8 cellular contexts compared by ENCODE assay signal in genomic region chr16:4372578-4373355, GRCh38. TPM values are rescaled to one million over a fixed set of nuclear protein-coding genes. Genes with fewer than 3 reads are reported as not detected.
A peak's percentile ranks its signal among the peaks of the same experiment; 100 is the strongest.
DNase-seq lines count a peak whose midpoint lies in the region; ATAC-seq and TF ChIP-seq lines count a peak whose summit lies in the region.

No MANE protein-coding gene starts in this region.

- peak overlapping the region; percentile 7 for H3K27ac ChIP-seq in adipose tissue (ENCODE audit: low read depth, low read length)
- H3K27ac ChIP-seq in temporal lobe (ENCODE audit: low read depth, low read length): peak overlapping the region; percentile 22

- 44 to 54% (median 45%) methylated on average over 10 of the region's 10 CpGs for WGBS in adipose tissue, 3 donors

- CTCF ChIA-PET in BJ (lab: Yijun Ruan, JAX): interaction anchor here (0.6 to 2.5 kb wide), 7 partner anchors 13 to 189 kb away, joined by 3 to 18 read pairs (median 5); partner anchors contain the start of gene TFAP4

- ATAC-seq in GM19467 (IDR thresholded peaks at IDR 0.05; ENCODE audit: unreplicated experiment): no peak

- DNase-seq in BJ (ENCODE audit: low read depth): no peak
- DNase-seq in LHCN-M2 (ENCODE audit: low read depth): peak; percentile 62
- peak; percentile 68 for DNase-seq in iris pigment epithelial cell (ENCODE audit: low read depth)
- no peak for DNase-seq in stimulated activated CD4-positive, alpha-beta T cell treated with anti-CD3 and anti-CD28 coated beads, Interleukin-4, amount 100 ng/mL, for 1 hour
- DNase-seq in stimulated activated CD8-positive, alpha-beta memory T cell treated with anti-CD3 and anti-CD28 coated beads, Interleukin-4, amount 100 ng/mL, for 48 hours: no peak

- peaks cover 12% of the 10 kb centered on the region for H3K36me3 ChIP-seq in BJ (ENCODE audit: control insufficient read depth, insufficient read depth, low read length)

- TF ChIP-seq CTCF in BJ (IDR thresholded peaks at IDR 0.05; ENCODE audit: insufficient read depth, low read depth, low read length): no peak

- POLR2A ChIA-PET in BJ (lab: Charles Lee): interaction anchor here (0.6 to 0.9 kb wide), 4 partner anchors 13 to 424 kb away, joined by 3 read pairs; no protein-coding TSS in a partner anchor

- H3K27me3 ChIP-seq in BJ (ENCODE audit: control insufficient read depth, insufficient read depth, low read length): no peaks in the 10 kb centered on the region

- peak overlapping the region; percentile 97 for H3K4me3 ChIP-seq in BJ (ENCODE audit: low read depth, low read length)

RNA-seq across cellular contexts. Expression of gene VASN, which starts 1.1 kb away (rescaled TPM):
- polyA plus RNA-seq in BJ (2011; rRNA removed) (30.0 and 71.6 TPM in 2 replicates), adipose tissue (10 to 100 TPM in 2 of 3 donors, 1 to 10 TPM in 1; 6.0 to 33.9 (median 13.3) TPM)
- 16.3 and 19.6 TPM in 2 replicates for polyA minus RNA-seq in BJ (2011; rRNA and poly(A)+ RNA removed)
- total RNA-seq in LHCN-M2 (2014; rRNA removed) (7.1 and 12.5 TPM in 2 replicates), temporal lobe (2.5 TPM)
- 19.7 TPM for polyA plus RNA-seq in LHCN-M2 (2012)

RNA-seq across cellular contexts. Expression of gene PAM16, which starts 21.6 kb away (rescaled TPM):
- polyA plus RNA-seq in BJ (2011; rRNA removed) (33.1 and 44.2 TPM in 2 replicates), adipose tissue (10 to 100 TPM; 57.2 to 86.6 (median 64.8) TPM)
- polyA minus RNA-seq in BJ (2011; rRNA and poly(A)+ RNA removed): 2.5 and 7.2 TPM in 2 replicates
- total RNA-seq in LHCN-M2 (2014; rRNA removed) (48.1 and 62.2 TPM in 2 replicates), temporal lobe (16.7 TPM)
- polyA plus RNA-seq in LHCN-M2 (2012): 37.4 TPM

RNA-seq across cellular contexts. Expression of gene CORO7, which starts 43.6 kb away (rescaled TPM):
- polyA plus RNA-seq in BJ (2011; rRNA removed) (5.3 and 13.8 TPM in 2 replicates), adipose tissue (10 to 100 TPM; 10.1 to 23.6 (median 18.6) TPM)
- polyA minus RNA-seq in BJ (2011; rRNA and poly(A)+ RNA removed): 19.5 and 22.6 TPM in 2 replicates
- total RNA-seq in LHCN-M2 (2014; rRNA removed) (23.7 and 34.8 TPM in 2 replicates), temporal lobe (25.6 TPM)
- polyA plus RNA-seq in LHCN-M2 (2012): 14.7 TPM

RNA-seq across cellular contexts. Expression of gene DNAJA3, which starts 52.9 kb away (rescaled TPM):
- polyA plus RNA-seq in BJ (2011; rRNA removed): 35.9 and 48.8 TPM in 2 replicates
- 19.6 and 25.9 TPM in 2 replicates for polyA minus RNA-seq in BJ (2011; rRNA and poly(A)+ RNA removed)
- 64.2 and 69.4 TPM in 2 replicates for total RNA-seq in LHCN-M2 (2014; rRNA removed)
- 28.1 TPM for polyA plus RNA-seq in LHCN-M2 (2012)
- polyA plus RNA-seq in adipose tissue: 10 to 100 TPM; 21.6 to 35.5 (median 27.0) TPM
- total RNA-seq in temporal lobe: 21.1 TPM

RNA-seq across cellular contexts. Expression of gene GLIS2, which starts 56.9 kb away (rescaled TPM):
- 4.8 and 8.8 TPM in 2 replicates for polyA plus RNA-seq in BJ (2011; rRNA removed)
- 5.7 and 9.7 TPM in 2 replicates for polyA minus RNA-seq in BJ (2011; rRNA and poly(A)+ RNA removed)
- total RNA-seq in LHCN-M2 (2014; rRNA removed): 1.1 and 1.3 TPM in 2 replicates
- polyA plus RNA-seq in LHCN-M2 (2012): 13.5 TPM
- 10 to 100 TPM in 2 of 3 donors, 1 to 10 TPM in 1; 6.2 to 13.6 (median 11.2) TPM for polyA plus RNA-seq in adipose tissue
- total RNA-seq in temporal lobe: 5.7 TPM

Comparison
In these comparisons a context has a peak if more than half of its experiments do, and no peak if none do; other contexts are left out.
1. DNase-seq: peak in LHCN-M2 (single experiment) and iris pigment epithelial cell (single experiment); none in BJ (single experiment), stimulated activated CD4-positive, alpha-beta T cell treated with anti-CD3 and anti-CD28 coated beads, Interleukin-4, amount 100 ng/mL, for 1 hour (single experiment) and stimulated activated CD8-positive, alpha-beta memory T cell treated with anti-CD3 and anti-CD28 coated beads, Interleukin-4, amount 100 ng/mL, for 48 hours (single experiment).